2 cellular contexts compared by ENCODE assay signal in the genomic region with DNA sequence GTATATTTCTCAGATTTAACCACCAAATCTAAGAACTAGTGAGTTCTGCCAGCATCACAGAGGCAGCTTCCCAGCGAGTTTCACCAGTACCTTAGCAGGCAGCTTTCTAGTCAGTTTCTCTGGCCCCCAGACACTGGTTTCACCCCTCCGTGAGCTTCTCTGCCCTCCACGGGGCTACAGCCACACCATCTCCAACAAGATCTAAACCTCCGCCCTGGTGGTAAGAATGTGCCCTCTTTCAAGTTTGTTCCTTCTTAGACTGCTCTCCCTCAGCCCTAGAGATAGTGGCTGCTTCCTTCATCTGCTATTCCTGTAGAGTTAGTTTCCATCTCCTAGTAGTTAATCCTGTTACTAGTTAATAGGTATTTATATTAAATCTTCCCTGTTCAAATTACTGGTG.
TF ChIP-seq lines count a peak whose summit lies in the region.

No MANE protein-coding gene starts in this region.

TF ChIP-seq in HCT116, 20 proteins besides CTCF, POLR2A, EP300 and RAD21 (continued from another document):
- TF ChIP-seq ZBTB33 (IDR thresholded peaks at IDR 0.05; ENCODE audit: extremely low read depth, insufficient replicate concordance, low read length), result no peak
- TF ChIP-seq TCF7L2 (IDR thresholded peaks at IDR 0.05; ENCODE audit: borderline replicate concordance, extremely low read depth, insufficient read depth, insufficient read length), result no peak
- TF ChIP-seq EZH2 (IDR thresholded peaks at IDR 0.05), result no peak
- TF ChIP-seq SRF (IDR thresholded peaks at IDR 0.05; ENCODE audit: low read depth), result no peak
- TF ChIP-seq, protein P1, sequence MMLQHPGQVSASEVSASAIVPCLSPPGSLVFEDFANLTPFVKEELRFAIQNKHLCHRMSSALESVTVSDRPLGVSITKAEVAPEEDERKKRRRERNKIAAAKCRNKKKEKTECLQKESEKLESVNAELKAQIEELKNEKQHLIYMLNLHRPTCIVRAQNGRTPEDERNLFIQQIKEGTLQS (IDR thresholded peaks at IDR 0.05), result no peak
- TF ChIP-seq YY1 (IDR thresholded peaks at IDR 0.05; ENCODE audit: extremely low read depth, insufficient replicate concordance, low read depth, low read length), result no peak

TF ChIP-seq in WTC11, 78 proteins besides CTCF, POLR2A, EP300 and RAD21 (continued from another document):
- TF ChIP-seq HMGXB4 (CRISPR knock-in tag; IDR thresholded peaks at IDR 0.05), result no peak
- TF ChIP-seq, protein P2, sequence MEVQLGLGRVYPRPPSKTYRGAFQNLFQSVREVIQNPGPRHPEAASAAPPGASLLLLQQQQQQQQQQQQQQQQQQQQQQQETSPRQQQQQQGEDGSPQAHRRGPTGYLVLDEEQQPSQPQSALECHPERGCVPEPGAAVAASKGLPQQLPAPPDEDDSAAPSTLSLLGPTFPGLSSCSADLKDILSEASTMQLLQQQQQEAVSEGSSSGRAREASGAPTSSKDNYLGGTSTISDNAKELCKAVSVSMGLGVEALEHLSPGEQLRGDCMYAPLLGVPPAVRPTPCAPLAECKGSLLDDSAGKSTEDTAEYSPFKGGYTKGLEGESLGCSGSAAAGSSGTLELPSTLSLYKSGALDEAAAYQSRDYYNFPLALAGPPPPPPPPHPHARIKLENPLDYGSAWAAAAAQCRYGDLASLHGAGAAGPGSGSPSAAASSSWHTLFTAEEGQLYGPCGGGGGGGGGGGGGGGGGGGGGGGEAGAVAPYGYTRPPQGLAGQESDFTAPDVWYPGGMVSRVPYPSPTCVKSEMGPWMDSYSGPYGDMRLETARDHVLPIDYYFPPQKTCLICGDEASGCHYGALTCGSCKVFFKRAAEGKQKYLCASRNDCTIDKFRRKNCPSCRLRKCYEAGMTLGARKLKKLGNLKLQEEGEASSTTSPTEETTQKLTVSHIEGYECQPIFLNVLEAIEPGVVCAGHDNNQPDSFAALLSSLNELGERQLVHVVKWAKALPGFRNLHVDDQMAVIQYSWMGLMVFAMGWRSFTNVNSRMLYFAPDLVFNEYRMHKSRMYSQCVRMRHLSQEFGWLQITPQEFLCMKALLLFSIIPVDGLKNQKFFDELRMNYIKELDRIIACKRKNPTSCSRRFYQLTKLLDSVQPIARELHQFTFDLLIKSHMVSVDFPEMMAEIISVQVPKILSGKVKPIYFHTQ (CRISPR knock-in tag; IDR thresholded peaks at IDR 0.05), result no peak
- no peak for TF ChIP-seq FOXK1 (CRISPR knock-in tag; IDR thresholded peaks at IDR 0.05)
- no peak for TF ChIP-seq ZNF416 (CRISPR knock-in tag; IDR thresholded peaks at IDR 0.05)
- TF ChIP-seq, protein P3, sequence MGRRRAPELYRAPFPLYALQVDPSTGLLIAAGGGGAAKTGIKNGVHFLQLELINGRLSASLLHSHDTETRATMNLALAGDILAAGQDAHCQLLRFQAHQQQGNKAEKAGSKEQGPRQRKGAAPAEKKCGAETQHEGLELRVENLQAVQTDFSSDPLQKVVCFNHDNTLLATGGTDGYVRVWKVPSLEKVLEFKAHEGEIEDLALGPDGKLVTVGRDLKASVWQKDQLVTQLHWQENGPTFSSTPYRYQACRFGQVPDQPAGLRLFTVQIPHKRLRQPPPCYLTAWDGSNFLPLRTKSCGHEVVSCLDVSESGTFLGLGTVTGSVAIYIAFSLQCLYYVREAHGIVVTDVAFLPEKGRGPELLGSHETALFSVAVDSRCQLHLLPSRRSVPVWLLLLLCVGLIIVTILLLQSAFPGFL (CRISPR knock-in tag; IDR thresholded peaks at IDR 0.05; ENCODE audit: borderline replicate concordance), result no peak
- TF ChIP-seq ZBTB21 (CRISPR knock-in tag; IDR thresholded peaks at IDR 0.05; ENCODE audit: borderline replicate concordance), result no peak
- TF ChIP-seq ZNF138 (CRISPR knock-in tag; conservative IDR thresholded peaks at IDR 0.05), result no peak
- TF ChIP-seq ZNF423 (CRISPR knock-in tag; IDR thresholded peaks at IDR 0.05), result no peak
- no peak for TF ChIP-seq SOX15 (CRISPR knock-in tag; IDR thresholded peaks at IDR 0.05)
- TF ChIP-seq, protein P4, sequence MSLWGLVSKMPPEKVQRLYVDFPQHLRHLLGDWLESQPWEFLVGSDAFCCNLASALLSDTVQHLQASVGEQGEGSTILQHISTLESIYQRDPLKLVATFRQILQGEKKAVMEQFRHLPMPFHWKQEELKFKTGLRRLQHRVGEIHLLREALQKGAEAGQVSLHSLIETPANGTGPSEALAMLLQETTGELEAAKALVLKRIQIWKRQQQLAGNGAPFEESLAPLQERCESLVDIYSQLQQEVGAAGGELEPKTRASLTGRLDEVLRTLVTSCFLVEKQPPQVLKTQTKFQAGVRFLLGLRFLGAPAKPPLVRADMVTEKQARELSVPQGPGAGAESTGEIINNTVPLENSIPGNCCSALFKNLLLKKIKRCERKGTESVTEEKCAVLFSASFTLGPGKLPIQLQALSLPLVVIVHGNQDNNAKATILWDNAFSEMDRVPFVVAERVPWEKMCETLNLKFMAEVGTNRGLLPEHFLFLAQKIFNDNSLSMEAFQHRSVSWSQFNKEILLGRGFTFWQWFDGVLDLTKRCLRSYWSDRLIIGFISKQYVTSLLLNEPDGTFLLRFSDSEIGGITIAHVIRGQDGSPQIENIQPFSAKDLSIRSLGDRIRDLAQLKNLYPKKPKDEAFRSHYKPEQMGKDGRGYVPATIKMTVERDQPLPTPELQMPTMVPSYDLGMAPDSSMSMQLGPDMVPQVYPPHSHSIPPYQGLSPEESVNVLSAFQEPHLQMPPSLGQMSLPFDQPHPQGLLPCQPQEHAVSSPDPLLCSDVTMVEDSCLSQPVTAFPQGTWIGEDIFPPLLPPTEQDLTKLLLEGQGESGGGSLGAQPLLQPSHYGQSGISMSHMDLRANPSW (CRISPR knock-in tag; conservative IDR thresholded peaks at IDR 0.05; ENCODE audit: low read depth), result no peak
- TF ChIP-seq ESRRA (CRISPR knock-in tag; IDR thresholded peaks at IDR 0.05; ENCODE audit: borderline replicate concordance), result no peak
- TF ChIP-seq ZNF232 (CRISPR knock-in tag; IDR thresholded peaks at IDR 0.05), result no peak
- TF ChIP-seq, protein P5, sequence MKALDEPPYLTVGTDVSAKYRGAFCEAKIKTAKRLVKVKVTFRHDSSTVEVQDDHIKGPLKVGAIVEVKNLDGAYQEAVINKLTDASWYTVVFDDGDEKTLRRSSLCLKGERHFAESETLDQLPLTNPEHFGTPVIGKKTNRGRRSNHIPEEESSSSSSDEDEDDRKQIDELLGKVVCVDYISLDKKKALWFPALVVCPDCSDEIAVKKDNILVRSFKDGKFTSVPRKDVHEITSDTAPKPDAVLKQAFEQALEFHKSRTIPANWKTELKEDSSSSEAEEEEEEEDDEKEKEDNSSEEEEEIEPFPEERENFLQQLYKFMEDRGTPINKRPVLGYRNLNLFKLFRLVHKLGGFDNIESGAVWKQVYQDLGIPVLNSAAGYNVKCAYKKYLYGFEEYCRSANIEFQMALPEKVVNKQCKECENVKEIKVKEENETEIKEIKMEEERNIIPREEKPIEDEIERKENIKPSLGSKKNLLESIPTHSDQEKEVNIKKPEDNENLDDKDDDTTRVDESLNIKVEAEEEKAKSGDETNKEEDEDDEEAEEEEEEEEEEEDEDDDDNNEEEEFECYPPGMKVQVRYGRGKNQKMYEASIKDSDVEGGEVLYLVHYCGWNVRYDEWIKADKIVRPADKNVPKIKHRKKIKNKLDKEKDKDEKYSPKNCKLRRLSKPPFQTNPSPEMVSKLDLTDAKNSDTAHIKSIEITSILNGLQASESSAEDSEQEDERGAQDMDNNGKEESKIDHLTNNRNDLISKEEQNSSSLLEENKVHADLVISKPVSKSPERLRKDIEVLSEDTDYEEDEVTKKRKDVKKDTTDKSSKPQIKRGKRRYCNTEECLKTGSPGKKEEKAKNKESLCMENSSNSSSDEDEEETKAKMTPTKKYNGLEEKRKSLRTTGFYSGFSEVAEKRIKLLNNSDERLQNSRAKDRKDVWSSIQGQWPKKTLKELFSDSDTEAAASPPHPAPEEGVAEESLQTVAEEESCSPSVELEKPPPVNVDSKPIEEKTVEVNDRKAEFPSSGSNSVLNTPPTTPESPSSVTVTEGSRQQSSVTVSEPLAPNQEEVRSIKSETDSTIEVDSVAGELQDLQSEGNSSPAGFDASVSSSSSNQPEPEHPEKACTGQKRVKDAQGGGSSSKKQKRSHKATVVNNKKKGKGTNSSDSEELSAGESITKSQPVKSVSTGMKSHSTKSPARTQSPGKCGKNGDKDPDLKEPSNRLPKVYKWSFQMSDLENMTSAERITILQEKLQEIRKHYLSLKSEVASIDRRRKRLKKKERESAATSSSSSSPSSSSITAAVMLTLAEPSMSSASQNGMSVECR (CRISPR knock-in tag; IDR thresholded peaks at IDR 0.05; ENCODE audit: borderline replicate concordance), result no peak
- TF ChIP-seq NFE2L1 (CRISPR knock-in tag; IDR thresholded peaks at IDR 0.05), result no peak
- TF ChIP-seq ELF4 (CRISPR knock-in tag; IDR thresholded peaks at IDR 0.05; ENCODE audit: low read depth), result no peak
- no peak for TF ChIP-seq HMGA2 (CRISPR knock-in tag; IDR thresholded peaks at IDR 0.05)
- TF ChIP-seq NR2C2 (CRISPR knock-in tag; IDR thresholded peaks at IDR 0.05), result no peak
- TF ChIP-seq ZNF396 (CRISPR knock-in tag; IDR thresholded peaks at IDR 0.05; ENCODE audit: borderline replicate concordance), result no peak
